In genomic region chr19:1566392-1567115, GRCh38 we compare ENCODE assay signal across 8 cellular contexts. TPM values are rescaled to one million over a fixed set of nuclear protein-coding genes. Genes with fewer than 3 reads are reported as not detected.
DNase-seq lines count a peak whose midpoint lies in the region; ATAC-seq and TF ChIP-seq lines count a peak whose summit lies in the region.

No MANE protein-coding gene starts in this region.

- intact Hi-C loops in lower leg skin (cut with DNase I; ENCODE audit: low total_unique reads): no loop called here

- peaks cover 46% of the 10 kb centered on the region for H3K79me2 ChIP-seq in GM23248 (ENCODE audit: insufficient read depth)

- H3K9me3 ChIP-seq in GM23248 (ENCODE audit: low read depth) (no peaks in the 10 kb centered on the region), duodenal mucosa (ENCODE audit: control insufficient read depth in 1 of 2, low read length in 2 of 2) (no peaks in the 10 kb centered on the region), thymus (ENCODE audit: control insufficient read depth) (no peaks in the 10 kb centered on the region)

- no peaks in the 10 kb centered on the region for H3K9me2 ChIP-seq in GM23248 (ENCODE audit: insufficient read depth)

- no peaks in the 10 kb centered on the region for H3K27me3 ChIP-seq in GM23248 (replicated peaks; ENCODE audit: insufficient read depth)
- H3K27me3 ChIP-seq in duodenal mucosa (ENCODE audit: control insufficient read depth in 1 of 2, insufficient read depth in 2 of 2, low read length in 2 of 2): no peaks in the 10 kb centered on the region
- peaks cover 17% of the 10 kb centered on the region for H3K27me3 ChIP-seq in thymus (ENCODE audit: control insufficient read depth, insufficient read depth)

- TF ChIP-seq CTCF in lower leg skin (IDR thresholded peaks at IDR 0.05): no peak

- no peaks in the 10 kb centered on the region for H4K20me1 ChIP-seq in GM23248 (ENCODE audit: insufficient read depth)

- H3K27ac ChIP-seq in GM23248: peak overlapping the region; percentile 74
- H3K27ac ChIP-seq in duodenal mucosa (ENCODE audit: low read depth, low read length): no peak overlapping the region
- H3K27ac ChIP-seq in thymus (ENCODE audit: low read depth): peak overlapping the region; percentile 26

- 1% methylated on average over 22 to 38 of the region's 42 CpGs for WGBS in GM23248 (ENCODE audit: low coverage in 1 of 2, low lambda C conversion rate in 2 of 2, missing lambda C conversion rate in 2 of 2), 2 experiments
- 7 to 22% methylated on average over 15 to 37 of the region's 42 CpGs for WGBS in lower leg skin, 2 donors
- 50% methylated on average over 42 of the region's 42 CpGs for WGBS in thymus

- no peak for TF ChIP-seq POLR2A in lower leg skin (IDR thresholded peaks at IDR 0.05)

- H2AFZ ChIP-seq in GM23248: peak overlapping the region; percentile 74

- no peaks in the 10 kb centered on the region; the same call in 1 of the 2 replicates for H3F3A ChIP-seq in GM23248 (ENCODE audit: insufficient read depth)

- DNase-seq in GM23248: peak; percentile 90
- peak; percentile 33 for DNase-seq in NCI-H82 treated with DMSO at 0.1 percent for 48 hours (lab: John Stamatoyannopoulos, UW; ENCODE audit: unreplicated experiment)
- DNase-seq in lower leg skin (ENCODE audit: low spot score in 2 of 2): peak in 1 of 2 donors; percentile 92
- no peak for DNase-seq in stimulated activated CD4-positive, alpha-beta T cell treated with anti-CD3 and anti-CD28 coated beads, Interleukin-1b, Interleukin-23, amount 100 ng/mL, for 48 hours
- no peak for DNase-seq in HUDEP-2 (lab: John Stamatoyannopoulos, UW; ENCODE audit: unreplicated experiment in 76 of 76)

- peak overlapping the region; percentile 78 for H3K4me2 ChIP-seq in GM23248 (ENCODE audit: unreplicated experiment)

- in situ Hi-C loops in GM23248 (cut with MboI): no loop called here

- H3K36me3 ChIP-seq in GM23248 (ENCODE audit: low read depth) (no peaks in the 10 kb centered on the region), duodenal mucosa (ENCODE audit: control insufficient read depth in 1 of 2, insufficient read depth in 2 of 2, low read length in 2 of 2) (no peaks in the 10 kb centered on the region), thymus (ENCODE audit: control insufficient read depth, insufficient read depth) (no peaks in the 10 kb centered on the region)

- H3K4me3 ChIP-seq in GM23248 (peak overlapping the region; percentile 82), duodenal mucosa (ENCODE audit: low read depth in 1 of 2, low read length in 2 of 2) (peak overlapping the region; percentile 52 to 67), lower leg skin (ENCODE audit: low read depth, poor library complexity, severe bottlenecking) (peak overlapping the region; percentile 50), thymus (ENCODE audit: low read length) (peak overlapping the region; percentile 74)

- no peaks in the 10 kb centered on the region for H3K4me1 ChIP-seq in GM23248 (ENCODE audit: insufficient read depth)
- peaks cover 0 to 4% of the 10 kb centered on the region in 2 donors for H3K4me1 ChIP-seq in duodenal mucosa (ENCODE audit: control insufficient read depth in 1 of 2, insufficient read depth in 2 of 2, low read length in 2 of 2)
- H3K4me1 ChIP-seq in thymus (ENCODE audit: control insufficient read depth, insufficient read depth, low read length): peaks cover 6% of the 10 kb centered on the region

- peak overlapping the region; percentile 84 for H3K9ac ChIP-seq in GM23248
- peak overlapping the region; percentile 18 to 54 for H3K9ac ChIP-seq in duodenal mucosa (ENCODE audit: low read depth in 1 of 2, low read length in 2 of 2)

- no peak for ATAC-seq in HG02798 (IDR thresholded peaks at IDR 0.05; ENCODE audit: poor library complexity, unreplicated experiment)

RNA-seq across cellular contexts. Expression of gene MEX3D, which starts 1.6 kb away (rescaled TPM):
- 50.3 and 50.6 TPM in 2 replicates for total RNA-seq in GM23248 (2014; rRNA removed; shearing (Covaris generic))
- 2.6 and 3.0 TPM in 2 replicates for polyA plus RNA-seq in GM23248 (2016; fragmentation: Nextera tagmentation; extraction: Ambion mirVana)
- total RNA-seq in lower leg skin: 10 to 100 TPM; 37.3 to 44.1 (median 42.2) TPM
- 5.4 TPM for polyA plus RNA-seq in thymus

RNA-seq across cellular contexts. Expression of gene MBD3, which starts 26.1 kb away (rescaled TPM):
- total RNA-seq in GM23248 (2014; rRNA removed; shearing (Covaris generic)): 134 and 153 TPM in 2 replicates
- polyA plus RNA-seq in GM23248 (2016; fragmentation: Nextera tagmentation; extraction: Ambion mirVana) (24.5 and 26.4 TPM in 2 replicates), thymus (99.9 TPM)
- 10 to 100 TPM; 51.7 to 85.7 (median 79.3) TPM for total RNA-seq in lower leg skin

RNA-seq across cellular contexts. Expression of gene UQCR11, which starts 38.7 kb away (rescaled TPM):
- total RNA-seq in GM23248 (2014; rRNA removed; shearing (Covaris generic)): 49.3 and 53.0 TPM in 2 replicates
- polyA plus RNA-seq in GM23248 (2016; fragmentation: Nextera tagmentation; extraction: Ambion mirVana) (669 and 684 TPM in 2 replicates), thymus (108 TPM)
- 10 to 100 TPM; 24.8 to 71.8 (median 46.1) TPM for total RNA-seq in lower leg skin

RNA-seq across cellular contexts. Expression of gene PLK5, which starts 42.7 kb away (rescaled TPM):
- total RNA-seq in GM23248 (2014; rRNA removed; shearing (Covaris generic)): not detected in 2 replicates
- polyA plus RNA-seq in GM23248 (2016; fragmentation: Nextera tagmentation; extraction: Ambion mirVana): not detected in 2 replicates
- under 1 TPM in 2 of 4 donors, not detected in 2; 0.23 to 0.84 TPM for total RNA-seq in lower leg skin
- polyA plus RNA-seq in thymus: 0.25 TPM

RNA-seq across cellular contexts. Expression of gene ADAMTSL5, which starts 53.7 kb away (rescaled TPM):
- total RNA-seq in GM23248 (2014; rRNA removed; shearing (Covaris generic)): 21.1 and 31.7 TPM in 2 replicates
- polyA plus RNA-seq in GM23248 (2016; fragmentation: Nextera tagmentation; extraction: Ambion mirVana) (19.3 and 23.3 TPM in 2 replicates), thymus (0.21 TPM)
- total RNA-seq in lower leg skin: 1 to 10 TPM in 3 of 4 donors, under 1 TPM in 1; 0.46 to 7.0 (median 4.6) TPM

Comparison
In these comparisons a context has a peak if more than half of its experiments do, and no peak if none do; other contexts are left out.
1. DNase-seq: peak in GM23248 (single experiment) and NCI-H82 treated with DMSO at 0.1 percent for 48 hours (single experiment); none in stimulated activated CD4-positive, alpha-beta T cell treated with anti-CD3 and anti-CD28 coated beads, Interleukin-1b, Interleukin-23, amount 100 ng/mL, for 48 hours (single experiment) and HUDEP-2 (0 of 76).
2. Peak in every context shown above with its lines, with median percentiles within 50 percentile points of each other: H3K4me3 ChIP-seq.